ENCODE assay signal across 1 cellular context in genomic region chr7:143486231-143486630, GRCh38.
TF ChIP-seq lines count a peak whose summit lies in the region.

No MANE protein-coding gene starts in this region.

TF ChIP-seq in K562, 482 proteins besides CTCF, POLR2A, EP300 and RAD21:
- peak; percentile 90; the same call in 1 of the 2 replicates for TF ChIP-seq ZNF766 (CRISPR knock-in tag; conservative IDR thresholded peaks at IDR 0.05)
- TF ChIP-seq ZFP36 (IDR thresholded peaks at IDR 0.05; ENCODE audit: low read depth, low read length, partially characterized antibody): peak; percentile 17
